In the genomic region with DNA sequence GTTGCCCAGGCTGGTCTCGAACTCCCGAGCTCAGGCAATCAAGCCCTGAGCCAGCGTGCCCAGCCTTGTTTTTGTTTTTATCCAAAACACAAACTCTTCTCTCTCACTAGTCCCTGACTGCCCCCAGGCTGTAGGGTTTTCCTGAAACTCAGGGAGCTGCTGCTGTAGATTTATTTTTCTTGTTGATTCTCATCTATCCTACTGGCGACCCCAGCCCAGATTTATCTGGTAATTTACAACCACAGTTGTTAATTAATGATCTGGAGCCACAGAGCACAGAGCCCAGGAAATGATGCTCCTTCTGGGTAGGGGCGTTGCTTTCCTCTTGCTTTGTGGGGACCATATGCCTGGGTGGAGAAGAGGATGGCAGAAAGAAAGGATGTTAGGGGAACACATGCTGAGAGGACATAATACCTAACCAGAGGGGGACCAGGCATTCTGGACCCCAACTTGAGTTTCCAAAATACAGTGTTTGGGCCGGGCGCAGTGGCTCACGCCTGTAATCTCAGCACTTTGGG, we compare ENCODE assay signal across 23 cellular contexts.
"Had no signal": no experiment of that assay in that cellular context is flagged by ENCODE, and none has a peak within 500 bp of the region (broad histone marks: within the 10 kb centered on the region; RNA-seq: fewer than 3 reads in every experiment).

No MANE protein-coding gene starts in this region.

- H3K36me3 ChIP-seq: gastroesophageal sphincter, ovary, right atrium auricular region, upper lobe of right lung had no signal

- H3K4me3 ChIP-seq: coronary artery, gastroesophageal sphincter, ovary, psoas muscle, right atrium auricular region, upper lobe of right lung had no signal

- H3K36me3 Mint-ChIP-seq: activated CD4-positive, alpha-beta memory T cell treated with anti-CD3 and anti-CD28 coated beads for 36 hours had no signal

- H3K9me3 Mint-ChIP-seq: activated CD4-positive, alpha-beta memory T cell treated with anti-CD3 and anti-CD28 coated beads for 36 hours; activated naive CD4-positive, alpha-beta T cell treated with anti-CD3 and anti-CD28 coated beads for 36 hours; activated T-cell treated with anti-CD3 and anti-CD28 coated beads, Interleukin-2, amount 50 U/mL, for 72 hours; neural crest cell; T-helper 1 cell treated with Interleukin-12 subunit alpha and Interleukin-12 subunit beta and Interleukin-4 antibody, amounts not matched to agents 30 μg/mL and 1 μg/mL, for 36 hours had no signal

- H3K27me3 ChIP-seq: ovary, right atrium auricular region, upper lobe of right lung had no signal

- H3K4me3 Mint-ChIP-seq: activated CD4-positive, alpha-beta memory T cell treated with anti-CD3 and anti-CD28 coated beads for 36 hours; activated naive CD4-positive, alpha-beta T cell treated with anti-CD3 and anti-CD28 coated beads for 36 hours; activated T-cell treated with anti-CD3 and anti-CD28 coated beads, Interleukin-2, amount 50 U/mL, for 72 hours; neural crest cell; T-helper 1 cell treated with Interleukin-12 subunit alpha and Interleukin-12 subunit beta and Interleukin-4 antibody, amounts not matched to agents 30 μg/mL and 1 μg/mL, for 36 hours had no signal

- H3K27ac ChIP-seq: coronary artery, epithelial cell of prostate, gastroesophageal sphincter, ovary, psoas muscle, upper lobe of right lung had no signal

- H3K9me3 ChIP-seq: gastroesophageal sphincter, ovary, psoas muscle, right atrium auricular region, upper lobe of right lung had no signal

- H3K27ac Mint-ChIP-seq: activated CD4-positive, alpha-beta memory T cell treated with anti-CD3 and anti-CD28 coated beads for 36 hours; activated naive CD4-positive, alpha-beta T cell treated with anti-CD3 and anti-CD28 coated beads for 36 hours; activated T-cell treated with anti-CD3 and anti-CD28 coated beads, Interleukin-2, amount 50 U/mL, for 72 hours; naive B cell; T-helper 1 cell treated with Interleukin-12 subunit alpha and Interleukin-12 subunit beta and Interleukin-4 antibody, amounts not matched to agents 30 μg/mL and 1 μg/mL, for 36 hours had no signal

- H3K4me1 ChIP-seq: right atrium auricular region had no signal

- ATAC-seq: activated T-cell treated with anti-CD3 and anti-CD28 coated beads, Interleukin-2, amount 50 U/mL, for 72 hours; gastroesophageal sphincter; psoas muscle; stimulated activated naive CD8-positive, alpha-beta T cell treated with anti-CD3 and anti-CD28 coated beads, Interleukin-15, Interleukin-2, amounts not matched to agents 100 U/mL and 50 U/mL, for 24 hours; upper lobe of right lung had no signal

- DNase-seq: activated CD4-positive, alpha-beta memory T cell treated with anti-CD3 and anti-CD28 coated beads for 36 hours; activated CD4-positive, alpha-beta T cell treated with anti-CD3 and anti-CD28 coated beads for 4 hours; activated CD4-positive, CD25-positive, alpha-beta regulatory T cell; activated effector memory CD4-positive, alpha-beta T cell treated with Interleukin-2 at 50 U/mL for 16 hours; activated naive CD4-positive, alpha-beta T cell treated with anti-CD3 and anti-CD28 coated beads for 36 hours; activated T-cell treated with anti-CD3 and anti-CD28 coated beads, Interleukin-2, amount 50 U/mL, for 72 hours; cerebellar nuclear complex; head of caudate nucleus; mesenchymal stem cell; naive B cell; ovary; psoas muscle; stimulated activated CD4-positive, alpha-beta T cell treated with anti-CD3 and anti-CD28 coated beads, Interleukin-12 subunit alpha, Interleukin-12 subunit beta, amount 100 ng/mL, for 4 hours; stimulated activated CD4-positive, alpha-beta T cell treated with anti-CD3 and anti-CD28 coated beads, Interleukin-4, amount 100 ng/mL, for 4 hours; stimulated activated naive CD8-positive, alpha-beta T cell treated with anti-CD3 and anti-CD28 coated beads, Interleukin-15, Interleukin-2, amounts not matched to agents 100 U/mL and 50 U/mL, for 24 hours; T1000; upper lobe of right lung had no signal
